Comparison of ENCODE assay signal across 26 cellular contexts in genomic region chr5:154510156-154510555, GRCh38. TPM values are rescaled to one million over a fixed set of nuclear protein-coding genes. Genes with fewer than 3 reads are reported as not detected.
DNase-seq lines count a peak whose midpoint lies in the region; ATAC-seq and TF ChIP-seq lines count a peak whose summit lies in the region.
"Had no signal": no experiment of that assay in that cellular context is flagged by ENCODE, and none has a peak within 500 bp of the region (broad histone marks: within the 10 kb centered on the region; RNA-seq: fewer than 3 reads in every experiment).

No MANE protein-coding gene starts in this region.

- no peaks in the 10 kb centered on the region for H3K4me1 ChIP-seq in GM23248 (ENCODE audit: insufficient read depth)
- H3K4me1 ChIP-seq in neural progenitor cell, result peaks cover 8% of the 10 kb centered on the region
- no peaks in the 10 kb centered on the region for H3K4me1 ChIP-seq in upper lobe of right lung
- H3K4me1 ChIP-seq in effector memory CD4-positive, alpha-beta T cell (ENCODE audit: control insufficient read depth, insufficient read depth, low read length, poor library complexity, severe bottlenecking), result no peaks in the 10 kb centered on the region
- H3K4me1 ChIP-seq: A549 had no signal

- H3F3A ChIP-seq in GM23248 (ENCODE audit: insufficient read depth) (no peaks in the 10 kb centered on the region), neural progenitor cell (ENCODE audit: low read depth) (no peaks in the 10 kb centered on the region)

- H3K79me2 ChIP-seq in GM23248 (ENCODE audit: insufficient read depth) (no peaks in the 10 kb centered on the region), neural progenitor cell (ENCODE audit: low read depth) (no peaks in the 10 kb centered on the region)

- in situ Hi-C loops in GM23248 (cut with MboI), result no loop called here

- intact Hi-C loops in upper lobe of right lung (cut with DNase I), result no loop called here

- H3K36me3 ChIP-seq in GM23248 (ENCODE audit: low read depth) (no peaks in the 10 kb centered on the region), neural progenitor cell (no peaks in the 10 kb centered on the region), upper lobe of right lung (no peaks in the 10 kb centered on the region)
- no peaks in the 10 kb centered on the region for H3K36me3 ChIP-seq in effector memory CD4-positive, alpha-beta T cell (ENCODE audit: control insufficient read depth, insufficient read depth, low read length)
- H3K36me3 ChIP-seq: BE2C, MG63 had no signal

- H3K9me2 ChIP-seq in GM23248 (ENCODE audit: insufficient read depth), result no peaks in the 10 kb centered on the region

- TF ChIP-seq CTCF in neural progenitor cell (IDR thresholded peaks at IDR 0.05) (no peak), upper lobe of right lung (IDR thresholded peaks at IDR 0.05) (no peak)

- no peak overlapping the region for H3K27ac ChIP-seq in GM23248
- H3K27ac ChIP-seq in neural progenitor cell, result no peak overlapping the region
- H3K27ac ChIP-seq in upper lobe of right lung, result no peak overlapping the region
- H3K27ac ChIP-seq in effector memory CD4-positive, alpha-beta T cell (ENCODE audit: insufficient read depth, low read length, poor library complexity, severe bottlenecking), result no peak overlapping the region
- H3K27ac ChIP-seq: A549, SK-N-MC had no signal

- peak; percentile 17 for DNase-seq in GM23248
- peak; percentile 20 for DNase-seq in RPMI8226
- DNase-seq in neural progenitor cell (ENCODE audit: low spot score), result no peak
- DNase-seq in upper lobe of right lung, result peak; percentile 7
- DNase-seq in stimulated activated CD4-positive, alpha-beta T cell treated with anti-CD3 and anti-CD28 coated beads, Interleukin-12 subunit alpha, Interleukin-12 subunit beta, amount 100 ng/mL, for 4 hours, result no peak
- DNase-seq in activated CD8-positive, alpha-beta memory T cell treated with anti-CD3 and anti-CD28 coated beads, Interleukin-2, amount 50 U/mL, for 48 hours, result no peak
- no peak for DNase-seq in effector memory CD4-positive, alpha-beta T cell
- DNase-seq: BE2C; CD4-positive, CD25-positive, alpha-beta regulatory T cell; DMS153; DND-41; H9; HFFc6; KBM-7; MG63; NCI-H1105 treated with DMSO at 0.1 percent for 48 hours; NCI-H146; NCI-H1930; NCI-H2107; NCI-H446 treated with DMSO at 0.1 percent for 48 hours; NCI-H526; NCI-H82; SHP77 treated with DMSO at 0.1 percent for 48 hours had no signal

- no peak overlapping the region for H3K4me3 Mint-ChIP-seq in neural progenitor cell
- H3K4me3 Mint-ChIP-seq: CD4-positive, CD25-positive, alpha-beta regulatory T cell; GM23338; H9; HFFc6 had no signal

- H3K27ac Mint-ChIP-seq in neural progenitor cell, result no peak overlapping the region
- H3K27ac Mint-ChIP-seq: CD4-positive, CD25-positive, alpha-beta regulatory T cell; GM23338; H9; HFFc6 had no signal

- ATAC-seq in upper lobe of right lung, result no peak
- ATAC-seq: A549 had no signal

- no peaks in the 10 kb centered on the region for H3K36me3 Mint-ChIP-seq in neural progenitor cell
- H3K36me3 Mint-ChIP-seq: CD4-positive, CD25-positive, alpha-beta regulatory T cell had no signal

- H2AFZ ChIP-seq in GM23248 (no peak overlapping the region), neural progenitor cell (replicated peaks) (peak overlapping the region; percentile 4)
- H2AFZ ChIP-seq: GM23338 had no signal

- H4K20me1 ChIP-seq in GM23248 (ENCODE audit: insufficient read depth), result no peaks in the 10 kb centered on the region
- H4K20me1 ChIP-seq in neural progenitor cell (ENCODE audit: low read depth), result no peaks in the 10 kb centered on the region

- H3K9me3 ChIP-seq in GM23248 (ENCODE audit: low read depth) (no peaks in the 10 kb centered on the region), neural progenitor cell (ENCODE audit: low read depth) (no peaks in the 10 kb centered on the region), upper lobe of right lung (no peaks in the 10 kb centered on the region)
- no peaks in the 10 kb centered on the region for H3K9me3 ChIP-seq in effector memory CD4-positive, alpha-beta T cell (ENCODE audit: control insufficient read depth, low read length)
- H3K9me3 ChIP-seq: A549, BE2C, MG63 had no signal

- H3K9ac ChIP-seq in GM23248 (no peak overlapping the region), neural progenitor cell (no peak overlapping the region)

- WGBS in GM23248 (ENCODE audit: low coverage in 1 of 2, low lambda C conversion rate in 2 of 2, missing lambda C conversion rate in 2 of 2), 2 experiments, result 20 to 21% methylated on average over 3 of the region's 3 CpGs

- H3K4me1 Mint-ChIP-seq in neural progenitor cell, result peaks cover 8% of the 10 kb centered on the region

- peaks cover 55% of the 10 kb centered on the region for H3K27me3 ChIP-seq in GM23248 (replicated peaks; ENCODE audit: insufficient read depth)
- no peaks in the 10 kb centered on the region for H3K27me3 ChIP-seq in neural progenitor cell
- no peaks in the 10 kb centered on the region for H3K27me3 ChIP-seq in upper lobe of right lung
- no peaks in the 10 kb centered on the region for H3K27me3 ChIP-seq in effector memory CD4-positive, alpha-beta T cell (replicated peaks; ENCODE audit: control insufficient read depth, insufficient read depth, low read length, poor library complexity, severe bottlenecking)
- H3K27me3 ChIP-seq: BE2C had no signal

- no peak overlapping the region for H3K4me2 ChIP-seq in GM23248 (ENCODE audit: unreplicated experiment)
- H3K4me2 ChIP-seq in neural progenitor cell, result no peak overlapping the region
- H3K4me2 ChIP-seq: A549, GM23338 had no signal

- no peaks in the 10 kb centered on the region for H3K9me3 Mint-ChIP-seq in neural progenitor cell
- H3K9me3 Mint-ChIP-seq: GM23338, H9, HFFc6 had no signal

- H3K4me3 ChIP-seq in GM23248 (no peak overlapping the region), neural progenitor cell (no peak overlapping the region), upper lobe of right lung (no peak overlapping the region)
- no peak overlapping the region for H3K4me3 ChIP-seq in effector memory CD4-positive, alpha-beta T cell (ENCODE audit: insufficient read depth, low read depth, low read length, poor library complexity, severe bottlenecking)
- H3K4me3 ChIP-seq: A549, GM23338, MG63, SK-N-MC had no signal

- H3K27me3 Mint-ChIP-seq in neural progenitor cell (ENCODE audit: insufficient read depth, low read depth), result peaks cover 10% of the 10 kb centered on the region

RNA-seq across cellular contexts. Expression of gene HAND1, which starts 32.1 kb away (rescaled TPM):
- not detected in 2 replicates for total RNA-seq in GM23248 (2014; rRNA removed; shearing (Covaris generic))
- not detected in 2 replicates for polyA plus RNA-seq in GM23248 (2016; fragmentation: Nextera tagmentation; extraction: Ambion mirVana)
- not detected in 2 replicates for total RNA-seq in neural progenitor cell (ENCODE audit: low replicate concordance)
- total RNA-seq in upper lobe of right lung, result not detected
- total RNA-seq: CD4-positive, CD25-positive, alpha-beta regulatory T cell; GM23338; H9; HFFc6 had no signal
- polyA plus RNA-seq: CD4-positive, CD25-positive, alpha-beta regulatory T cell; GM23338 had no signal

Comparison
In these comparisons a context has a peak if more than half of its experiments do, and no peak if none do; other contexts are left out.
1. DNase-seq: peak in GM23248 (single experiment), RPMI8226 (single experiment) and upper lobe of right lung (single experiment); none in neural progenitor cell (single experiment), stimulated activated CD4-positive, alpha-beta T cell treated with anti-CD3 and anti-CD28 coated beads, Interleukin-12 subunit alpha, Interleukin-12 subunit beta, amount 100 ng/mL, for 4 hours (single experiment), activated CD8-positive, alpha-beta memory T cell treated with anti-CD3 and anti-CD28 coated beads, Interleukin-2, amount 50 U/mL, for 48 hours (single experiment) and effector memory CD4-positive, alpha-beta T cell (0 of 3).